ENCODE assay signal across 34 cellular contexts in genomic region chr7:33968591-33968990, GRCh38.
"Had no signal": no experiment of that assay in that cellular context is flagged by ENCODE, and none has a peak within 500 bp of the region (broad histone marks: within the 10 kb centered on the region; RNA-seq: fewer than 3 reads in every experiment).

No MANE protein-coding gene starts in this region.

- DNase-seq: activated B cell treated with CpG ODN at 0.5 μM for 24 hours; activated CD4-positive, alpha-beta memory T cell treated with anti-CD3 and anti-CD28 coated beads for 36 hours; activated CD4-positive, alpha-beta T cell treated with anti-CD3 and anti-CD28 coated beads for 4 hours; activated CD4-positive, alpha-beta T cell treated with anti-CD3 and anti-CD28 coated beads, Interleukin-2, amount 10 ng/mL, durations not matched to agents 24 days and 14 days; activated CD4-positive, alpha-beta T cell treated with anti-CD3 and anti-CD28 coated beads, Interleukin-2, amount 50 U/mL, for 1 hour; activated CD4-positive, alpha-beta T cell treated with anti-CD3 and anti-CD28 coated beads, Interleukin-2, amount 50 U/mL, for 4 hours; activated CD4-positive, CD25-positive, alpha-beta regulatory T cell treated with anti-CD3 and anti-CD28 coated beads, Interleukin-2, amount 50 U/mL, for 72 hours; activated CD8-positive, alpha-beta memory T cell treated with anti-CD3 and anti-CD28 coated beads, Interleukin-2, amount 50 U/mL, for 4 hours; activated CD8-positive, alpha-beta T cell treated with anti-CD3 and anti-CD28 coated beads for 36 hours; activated effector memory CD4-positive, alpha-beta T cell treated with anti-CD3 and anti-CD28 coated beads, Interleukin-2, amount 50 U/mL, for 16 hours; activated gamma-delta T cell treated with Interleukin-2 at 50 U/mL for 16 hours; activated naive CD4-positive, alpha-beta T cell; activated naive CD4-positive, alpha-beta T cell treated with anti-CD3 and anti-CD28 coated beads for 36 hours; activated naive CD4-positive, alpha-beta T cell treated with anti-CD3 and anti-CD28 coated beads, Interleukin-2, amount 50 U/mL, for 16 hours; activated naive CD8-positive, alpha-beta T cell treated with anti-CD3 and anti-CD28 coated beads for 36 hours; activated T-cell treated with anti-CD3 and anti-CD28 coated beads for 4 hours; activated T-cell treated with anti-CD3 and anti-CD28 coated beads, Interleukin-2, amount 50 U/mL, for 1 hour; activated T-cell treated with anti-CD3 and anti-CD28 coated beads, Interleukin-2, amount 50 U/mL, for 4 hours; activated T-cell treated with anti-CD3 and anti-CD28 coated beads, Interleukin-2, amount 50 U/mL, for 72 hours; adrenal gland; amniotic stem cell; aorta; body of pancreas; brain microvascular endothelial cell; T-helper 2 cell; T-helper 9 cell had no signal

- H3K27ac Mint-ChIP-seq: activated B cell treated with CpG ODN at 0.5 μM for 24 hours; activated CD4-positive, alpha-beta memory T cell treated with anti-CD3 and anti-CD28 coated beads for 36 hours; activated CD4-positive, alpha-beta T cell treated with anti-CD3 and anti-CD28 coated beads, Interleukin-2, amount 10 ng/mL, durations not matched to agents 24 days and 14 days; activated CD8-positive, alpha-beta T cell treated with anti-CD3 and anti-CD28 coated beads for 36 hours; activated naive CD4-positive, alpha-beta T cell treated with anti-CD3 and anti-CD28 coated beads for 36 hours; activated naive CD4-positive, alpha-beta T cell treated with anti-CD3 and anti-CD28 coated beads, Interleukin-2, amount 50 U/mL, for 72 hours; activated naive CD8-positive, alpha-beta T cell treated with anti-CD3 and anti-CD28 coated beads for 36 hours; activated T-cell treated with anti-CD3 and anti-CD28 coated beads, Interleukin-2, amount 50 U/mL, for 72 hours; activated T-helper 1 cell treated with anti-CD3 and anti-CD28 coated beads, Interleukin-12 subunit alpha, Interleukin-12 subunit beta, Interleukin-2, Interleukin-4 antibody, amounts not matched to agents 30 ng/mL and 10 ng/mL and 1 ng/mL, durations not matched to agents 14 hours and 24 hours and 36 hours; activated T-helper 17 cell treated with anti-CD3 and anti-CD28 coated beads, Interleukin-2, amount 50 U/mL, for 72 hours; T-helper 1 cell treated with Interleukin-12 subunit alpha and Interleukin-12 subunit beta and Interleukin-4 antibody, amounts not matched to agents 30 μg/mL and 1 μg/mL, for 36 hours; T-helper 2 cell treated with Interferon-gamma antibody and Interleukin-4, amounts not matched to agents 5 μg/mL and 100 μg/mL, for 36 hours had no signal

- ATAC-seq: activated CD8-positive, alpha-beta T cell treated with anti-CD3 and anti-CD28 coated beads for 36 hours; activated naive CD4-positive, alpha-beta T cell treated with anti-CD3 and anti-CD28 coated beads, Interleukin-2, amount 50 U/mL, for 72 hours; activated T-cell treated with anti-CD3 and anti-CD28 coated beads, Interleukin-2, amount 50 U/mL, for 4 hours; activated T-cell treated with anti-CD3 and anti-CD28 coated beads, Interleukin-2, amount 50 U/mL, for 72 hours; activated T-helper 17 cell treated with anti-CD3 and anti-CD28 coated beads, Interleukin-2, amount 50 U/mL, for 72 hours; body of pancreas had no signal

- H3K27me3 Mint-ChIP-seq: activated B cell treated with CpG ODN at 0.5 μM for 24 hours; activated CD4-positive, alpha-beta memory T cell treated with anti-CD3 and anti-CD28 coated beads for 36 hours; activated CD4-positive, alpha-beta T cell treated with anti-CD3 and anti-CD28 coated beads, Interleukin-2, amount 10 ng/mL, durations not matched to agents 24 days and 14 days; activated T-helper 17 cell treated with anti-CD3 and anti-CD28 coated beads, Interleukin-2, amount 50 U/mL, for 72 hours; central memory CD8-positive, alpha-beta T cell had no signal

- H3K4me3 ChIP-seq: adrenal gland, body of pancreas, breast epithelium had no signal

- H3K27me3 ChIP-seq: adrenal gland, body of pancreas, brain microvascular endothelial cell, breast epithelium had no signal

- H3K4me1 Mint-ChIP-seq: activated B cell treated with CpG ODN at 0.5 μM for 24 hours; activated CD4-positive, alpha-beta T cell treated with anti-CD3 and anti-CD28 coated beads, Interleukin-2, amount 10 ng/mL, durations not matched to agents 24 days and 14 days; activated naive CD8-positive, alpha-beta T cell treated with anti-CD3 and anti-CD28 coated beads for 36 hours; activated T-helper 17 cell treated with anti-CD3 and anti-CD28 coated beads, Interleukin-2, amount 50 U/mL, for 72 hours; central memory CD8-positive, alpha-beta T cell had no signal

- H3K4me1 ChIP-seq: body of pancreas, breast epithelium had no signal

- H3K36me3 Mint-ChIP-seq: activated CD4-positive, alpha-beta memory T cell treated with anti-CD3 and anti-CD28 coated beads for 36 hours; activated naive CD4-positive, alpha-beta T cell treated with anti-CD3 and anti-CD28 coated beads, Interleukin-2, amount 50 U/mL, for 72 hours; activated naive CD8-positive, alpha-beta T cell treated with anti-CD3 and anti-CD28 coated beads for 36 hours had no signal

- H3K9me3 ChIP-seq: adrenal gland, body of pancreas, breast epithelium had no signal

- H3K9me3 Mint-ChIP-seq: activated B cell treated with CpG ODN at 0.5 μM for 24 hours; activated CD4-positive, alpha-beta memory T cell treated with anti-CD3 and anti-CD28 coated beads for 36 hours; activated CD4-positive, alpha-beta T cell treated with anti-CD3 and anti-CD28 coated beads, Interleukin-2, amount 10 ng/mL, durations not matched to agents 24 days and 14 days; activated CD8-positive, alpha-beta T cell treated with anti-CD3 and anti-CD28 coated beads for 36 hours; activated naive CD4-positive, alpha-beta T cell treated with anti-CD3 and anti-CD28 coated beads for 36 hours; activated naive CD4-positive, alpha-beta T cell treated with anti-CD3 and anti-CD28 coated beads, Interleukin-2, amount 50 U/mL, for 72 hours; activated naive CD8-positive, alpha-beta T cell treated with anti-CD3 and anti-CD28 coated beads for 36 hours; activated T-cell treated with anti-CD3 and anti-CD28 coated beads, Interleukin-2, amount 50 U/mL, for 4 hours; activated T-cell treated with anti-CD3 and anti-CD28 coated beads, Interleukin-2, amount 50 U/mL, for 72 hours; activated T-helper 1 cell treated with anti-CD3 and anti-CD28 coated beads, Interleukin-12 subunit alpha, Interleukin-12 subunit beta, Interleukin-2, Interleukin-4 antibody, amounts not matched to agents 30 ng/mL and 10 ng/mL and 1 ng/mL, durations not matched to agents 14 hours and 24 hours and 36 hours; activated T-helper 17 cell treated with anti-CD3 and anti-CD28 coated beads, Interleukin-2, amount 50 U/mL, for 72 hours; central memory CD8-positive, alpha-beta T cell; T-helper 1 cell treated with Interleukin-12 subunit alpha and Interleukin-12 subunit beta and Interleukin-4 antibody, amounts not matched to agents 30 μg/mL and 1 μg/mL, for 36 hours; T-helper 2 cell treated with Interferon-gamma antibody and Interleukin-4, amounts not matched to agents 5 μg/mL and 100 μg/mL, for 36 hours had no signal

- H3K27ac ChIP-seq: adrenal gland, body of pancreas, brain microvascular endothelial cell, breast epithelium, VCaP had no signal

- H3K36me3 ChIP-seq: adrenal gland, brain microvascular endothelial cell, breast epithelium had no signal

- H3K4me3 Mint-ChIP-seq: activated B cell treated with CpG ODN at 0.5 μM for 24 hours; activated CD4-positive, alpha-beta memory T cell treated with anti-CD3 and anti-CD28 coated beads for 36 hours; activated CD4-positive, alpha-beta T cell treated with anti-CD3 and anti-CD28 coated beads, Interleukin-2, amount 10 ng/mL, durations not matched to agents 24 days and 14 days; activated CD8-positive, alpha-beta T cell treated with anti-CD3 and anti-CD28 coated beads for 36 hours; activated naive CD4-positive, alpha-beta T cell treated with anti-CD3 and anti-CD28 coated beads for 36 hours; activated naive CD8-positive, alpha-beta T cell treated with anti-CD3 and anti-CD28 coated beads for 36 hours; activated T-cell treated with anti-CD3 and anti-CD28 coated beads, Interleukin-2, amount 50 U/mL, for 4 hours; activated T-cell treated with anti-CD3 and anti-CD28 coated beads, Interleukin-2, amount 50 U/mL, for 72 hours; activated T-helper 1 cell treated with anti-CD3 and anti-CD28 coated beads, Interleukin-12 subunit alpha, Interleukin-12 subunit beta, Interleukin-2, Interleukin-4 antibody, amounts not matched to agents 30 ng/mL and 10 ng/mL and 1 ng/mL, durations not matched to agents 14 hours and 24 hours and 36 hours; activated T-helper 17 cell treated with anti-CD3 and anti-CD28 coated beads, Interleukin-2, amount 50 U/mL, for 72 hours; central memory CD8-positive, alpha-beta T cell; T-helper 1 cell treated with Interleukin-12 subunit alpha and Interleukin-12 subunit beta and Interleukin-4 antibody, amounts not matched to agents 30 μg/mL and 1 μg/mL, for 36 hours; T-helper 2 cell treated with Interferon-gamma antibody and Interleukin-4, amounts not matched to agents 5 μg/mL and 100 μg/mL, for 36 hours had no signal
